Comparison of ENCODE assay signal across 23 cellular contexts in the genomic region with DNA sequence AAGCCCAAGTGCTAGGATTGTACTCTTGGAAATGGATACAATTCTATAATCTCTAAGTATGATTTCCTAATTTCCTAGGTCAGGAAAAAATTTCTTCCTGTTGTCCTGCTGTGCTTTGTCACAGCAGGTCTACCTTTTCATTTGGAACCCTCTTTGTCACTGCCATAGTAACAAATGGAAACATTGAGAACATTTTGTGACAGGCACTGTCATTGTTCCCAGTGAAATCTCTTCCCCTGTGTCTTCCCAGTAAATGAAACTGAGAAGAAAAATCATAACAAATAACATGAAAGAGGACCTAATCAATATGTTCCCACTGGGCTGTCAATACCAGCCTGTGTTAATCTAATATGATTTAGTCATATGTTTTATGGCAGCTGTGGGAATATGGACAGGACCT.
DNase-seq lines count a peak whose midpoint lies in the region; ATAC-seq, FAIRE-seq and TF ChIP-seq lines count a peak whose summit lies in the region.
"Had no signal": no experiment of that assay in that cellular context is flagged by ENCODE, and none has a peak within 500 bp of the region (broad histone marks: within the 10 kb centered on the region; RNA-seq: fewer than 3 reads in every experiment).

No MANE protein-coding gene starts in this region.

- TF ChIP-seq CTCF in glutamatergic neuron (IDR thresholded peaks at IDR 0.05; ENCODE audit: partially characterized antibody, unreplicated experiment) (no peak), foreskin fibroblast (IDR thresholded peaks at IDR 0.05; ENCODE audit: low read depth, low read length) (no peak), Caco-2 (IDR thresholded peaks at IDR 0.05; ENCODE audit: insufficient read depth in 1 of 2, low read depth in 1 of 2, low read length in 1 of 2, severe bottlenecking in 1 of 2, unreplicated experiment in 1 of 2) (no peak)

- CTCF ChIA-PET in Caco-2 (lab: Charles Lee), result no interaction called here
- CTCF ChIA-PET in naive thymus-derived CD4-positive, alpha-beta T cell (lab: Charles Lee), result no interaction called here

- H3K4me1 ChIP-seq in Caco-2, result no peaks in the 10 kb centered on the region
- H3K4me1 ChIP-seq in naive thymus-derived CD4-positive, alpha-beta T cell (ENCODE audit: control insufficient read depth in 2 of 2, insufficient read depth in 2 of 2, low read length in 2 of 2), result no peaks in the 10 kb centered on the region
- H3K4me1 ChIP-seq: SJCRH30 had no signal

- H3K4me1 Mint-ChIP-seq in glutamatergic neuron (ENCODE audit: low read depth, unreplicated experiment) (peaks cover 8% of the 10 kb centered on the region), Caco-2 (ENCODE audit: low read depth, unreplicated experiment) (no peaks in the 10 kb centered on the region)
- H3K4me1 Mint-ChIP-seq in naive thymus-derived CD4-positive, alpha-beta T cell, result peaks cover 0 to 8% (median 4%) of the 10 kb centered on the region in 7 donors

- peak overlapping the region; percentile 52 for H3K27ac Mint-ChIP-seq in glutamatergic neuron (ENCODE audit: unreplicated experiment)
- no peak overlapping the region for H3K27ac Mint-ChIP-seq in Caco-2 (ENCODE audit: unreplicated experiment)
- H3K27ac Mint-ChIP-seq in naive thymus-derived CD4-positive, alpha-beta T cell, result peak overlapping the region in 1 of 9 donors; percentile 44
- H3K27ac Mint-ChIP-seq: CD8-positive, alpha-beta T cell had no signal

- H3K36me3 ChIP-seq in Caco-2 (ENCODE audit: control insufficient read depth, insufficient read depth, low read length), result no peaks in the 10 kb centered on the region; the same call in 1 of the 2 replicates
- peaks cover 0 to 18% (median 0%) of the 10 kb centered on the region in 3 experiments for H3K36me3 ChIP-seq in naive thymus-derived CD4-positive, alpha-beta T cell (ENCODE audit: control insufficient read depth in 2 of 3, insufficient read depth in 3 of 3, low read length in 3 of 3)

- no peak overlapping the region for H3K4me3 Mint-ChIP-seq in glutamatergic neuron (ENCODE audit: unreplicated experiment)
- H3K4me3 Mint-ChIP-seq in Caco-2 (ENCODE audit: unreplicated experiment), result no peak overlapping the region
- no peak overlapping the region for H3K4me3 Mint-ChIP-seq in naive thymus-derived CD4-positive, alpha-beta T cell
- H3K4me3 Mint-ChIP-seq: CD8-positive, alpha-beta T cell had no signal

- H3K27me3 ChIP-seq in Caco-2 (replicated peaks; ENCODE audit: control insufficient read depth, insufficient read depth, low read length), result no peaks in the 10 kb centered on the region
- H3K27me3 ChIP-seq in naive thymus-derived CD4-positive, alpha-beta T cell (ENCODE audit: control insufficient read depth in 2 of 2, insufficient read depth in 2 of 2, low read length in 2 of 2), result no peaks in the 10 kb centered on the region
- H3K27me3 ChIP-seq: SJCRH30 had no signal

- peak; percentile 15 for DNase-seq in NCI-H748 (lab: John Stamatoyannopoulos, UW; ENCODE audit: unreplicated experiment)
- DNase-seq in NCI-H748 treated with DMSO at 0.1 percent for 48 hours (lab: John Stamatoyannopoulos, UW), result no peak
- peak; percentile 3 for DNase-seq in NCI-H69 (lab: John Stamatoyannopoulos, UW)
- DNase-seq in glutamatergic neuron, result no peak
- DNase-seq in urothelium cell line (ENCODE audit: low spot score), result no peak
- DNase-seq in foreskin fibroblast, result no peak
- DNase-seq in Caco-2, result no peak
- DNase-seq in naive thymus-derived CD4-positive, alpha-beta T cell, result no peak
- DNase-seq: AML-193; C1 segment of cervical spinal cord; Calu3; CD8-positive, alpha-beta T cell; GDM1; GM23248; HCEC 1CT; KG1; NCI-H1105; NCI-H1694; NCI-H2171; NCI-H446; NCI-H526 treated with DMSO at 0.1 percent for 48 hours; SJCRH30 had no signal

- H3K36me3 Mint-ChIP-seq in glutamatergic neuron (ENCODE audit: unreplicated experiment), result no peaks in the 10 kb centered on the region
- peaks cover 25% of the 10 kb centered on the region for H3K36me3 Mint-ChIP-seq in Caco-2 (ENCODE audit: insufficient read depth, unreplicated experiment)
- peaks cover 14 to 60% (median 49%) of the 10 kb centered on the region in 5 donors for H3K36me3 Mint-ChIP-seq in naive thymus-derived CD4-positive, alpha-beta T cell

- no TSS peak for BruUV-seq in Caco-2 (replicated peaks; lab: Mats Ljungman, UMichigan)

- intact Hi-C loops in Caco-2 (cut with micrococcal nuclease; ENCODE audit: unreplicated experiment), result no loop called here
- intact Hi-C loops in naive thymus-derived CD4-positive, alpha-beta T cell (cut with micrococcal nuclease), result no loop called here

- H3K4me3 ChIP-seq in foreskin fibroblast (ENCODE audit: low read depth in 1 of 2, low read length in 2 of 2) (no peak overlapping the region), Caco-2 (ENCODE audit: low read depth, low read length) (no peak overlapping the region)
- H3K4me3 ChIP-seq in naive thymus-derived CD4-positive, alpha-beta T cell (ENCODE audit: low read length), result no peak overlapping the region
- H3K4me3 ChIP-seq: GM23248, SJCRH30 had no signal

- FAIRE-seq in urothelium cell line (lab: Jason Lieb, UNC), result peak; percentile 17

- POLR2A ChIA-PET in Caco-2 (lab: Charles Lee), result no interaction called here
- POLR2A ChIA-PET in naive thymus-derived CD4-positive, alpha-beta T cell (lab: Charles Lee), result no interaction called here

- H3K27me3 Mint-ChIP-seq in glutamatergic neuron (ENCODE audit: unreplicated experiment) (peaks cover 2% of the 10 kb centered on the region), Caco-2 (ENCODE audit: insufficient read depth, unreplicated experiment) (no peaks in the 10 kb centered on the region)
- no peaks in the 10 kb centered on the region for H3K27me3 Mint-ChIP-seq in naive thymus-derived CD4-positive, alpha-beta T cell

- H3K27ac ChIP-seq in naive thymus-derived CD4-positive, alpha-beta T cell (ENCODE audit: low read depth, low read length), result no peak overlapping the region
- H3K27ac ChIP-seq: GM23248, SJCRH30 had no signal

- H3K9me3 ChIP-seq in Caco-2, result no peaks in the 10 kb centered on the region
- peaks cover 0 to 10% (median 0%) of the 10 kb centered on the region in 3 experiments for H3K9me3 ChIP-seq in naive thymus-derived CD4-positive, alpha-beta T cell (ENCODE audit: control insufficient read depth in 2 of 3, low read length in 3 of 3)
- H3K9me3 ChIP-seq: SJCRH30 had no signal

- no peak for ATAC-seq in naive thymus-derived CD4-positive, alpha-beta T cell
- ATAC-seq: CD8-positive, alpha-beta T cell; Panc1 had no signal

- H3K9me3 Mint-ChIP-seq in glutamatergic neuron (ENCODE audit: unreplicated experiment) (no peaks in the 10 kb centered on the region), Caco-2 (ENCODE audit: unreplicated experiment) (no peaks in the 10 kb centered on the region)
- H3K9me3 Mint-ChIP-seq in naive thymus-derived CD4-positive, alpha-beta T cell, result peaks cover 0 to 16% (median 6%) of the 10 kb centered on the region in 11 donors
- H3K9me3 Mint-ChIP-seq: CD8-positive, alpha-beta T cell had no signal

Comparison
In these comparisons a context has a peak if more than half of its experiments do, and no peak if none do; other contexts are left out.
1. DNase-seq: peak in NCI-H748 (single experiment) and NCI-H69 (single experiment); none in NCI-H748 treated with DMSO at 0.1 percent for 48 hours (single experiment), glutamatergic neuron (single experiment), urothelium cell line (single experiment), foreskin fibroblast (0 of 2), Caco-2 (0 of 2) and naive thymus-derived CD4-positive, alpha-beta T cell (0 of 9).